Comparison of ENCODE assay signal across 25 cellular contexts in the genomic region with DNA sequence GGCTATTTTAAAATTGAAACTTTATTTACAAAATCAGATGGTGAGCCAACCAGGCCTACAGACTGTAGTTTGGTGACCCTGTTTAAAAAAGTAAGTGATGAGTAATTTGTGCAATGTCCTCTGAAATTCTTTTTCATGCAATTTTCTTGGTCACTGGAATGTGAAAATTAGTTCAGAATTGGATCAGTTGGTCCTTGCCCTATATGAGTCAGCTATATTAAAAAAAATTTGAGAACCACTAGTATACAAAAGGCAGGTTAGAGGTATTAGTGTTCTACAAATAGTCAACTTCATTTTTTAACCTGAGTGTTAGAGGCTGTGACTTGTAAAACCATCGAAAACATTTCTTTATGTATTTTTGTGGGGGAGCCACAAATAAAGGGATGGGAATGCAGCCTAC.
"Had no signal": no experiment of that assay in that cellular context is flagged by ENCODE, and none has a peak within 500 bp of the region (broad histone marks: within the 10 kb centered on the region; RNA-seq: fewer than 3 reads in every experiment).

No MANE protein-coding gene starts in this region.

- H3K27me3 ChIP-seq: neural progenitor cell, ovary, right lobe of liver, spleen, stomach, thyroid gland, tibial nerve, upper lobe of left lung, vagina had no signal

- H3K9me3 ChIP-seq: ovary, psoas muscle, right lobe of liver, stomach, thoracic aorta, thyroid gland, tibial nerve, upper lobe of left lung, vagina had no signal

- H2AFZ ChIP-seq: neural progenitor cell, parathyroid adenoma had no signal

- H3K36me3 ChIP-seq: neural progenitor cell, ovary, right lobe of liver, spleen, stomach, thoracic aorta, thyroid gland, tibial nerve, upper lobe of left lung, vagina had no signal

- H3K4me3 ChIP-seq: neural progenitor cell, ovary, psoas muscle, right lobe of liver, skin epidermis, smooth muscle cell, spleen, stomach, thoracic aorta, thyroid gland, tibial nerve, upper lobe of left lung, vagina had no signal

- H3K9ac ChIP-seq: neural progenitor cell, parathyroid adenoma had no signal

- ATAC-seq: natural killer cell; psoas muscle; right cardiac atrium; right lobe of liver; stimulated activated effector memory CD8-positive, alpha-beta T cell treated with anti-CD3 and anti-CD28 coated beads, Interleukin-12 subunit alpha, Interleukin-12 subunit beta, amount 100 ng/mL, for 72 hours; stimulated activated naive B cell treated with anti-CD40 and anti-IgM and Interleukin-4, amounts not matched to agents 10 μg/mL and 1 μg/mL and 100 μg/mL, for 72 hours had no signal

- H3K4me2 ChIP-seq: neural progenitor cell, smooth muscle cell had no signal

- DNase-seq: natural killer cell; occipital lobe; ovary; posterior cingulate gyrus; psoas muscle; right cardiac atrium; right lobe of liver; spleen; stimulated activated CD4-positive, alpha-beta T cell treated with anti-CD3 and anti-CD28 coated beads, Interleukin-12 subunit alpha, Interleukin-12 subunit beta, amount 100 ng/mL, for 4 hours; stimulated activated CD4-positive, alpha-beta T cell treated with anti-CD3 and anti-CD28 coated beads, Interleukin-1b, Interleukin-23, amount 100 ng/mL, for 48 hours; stimulated activated CD4-positive, alpha-beta T cell treated with anti-CD3 and anti-CD28 coated beads, Interleukin-4, amount 100 ng/mL, for 1 hour; stimulated activated CD4-positive, alpha-beta T cell treated with anti-CD3 and anti-CD28 coated beads, Interleukin-4, amount 100 ng/mL, for 4 hours; stimulated activated naive B cell treated with anti-CD40 and anti-IgM and Interleukin-4, amounts not matched to agents 10 μg/mL and 1 μg/mL and 100 μg/mL, for 72 hours; stimulated activated naive CD4-positive, alpha-beta T cell treated with Interleukin-2 at 50 U/mL for 16 hours; stomach; thyroid gland; upper lobe of left lung had no signal

- H3K4me1 ChIP-seq: neural progenitor cell, parathyroid adenoma, psoas muscle, right lobe of liver, spleen, stomach, thyroid gland, tibial nerve, upper lobe of left lung, vagina had no signal

- H3K79me2 ChIP-seq: parathyroid adenoma had no signal

- H3K27ac ChIP-seq: neural progenitor cell, ovary, parathyroid adenoma, psoas muscle, right lobe of liver, skin epidermis, spleen, stomach, thoracic aorta, thyroid gland, tibial nerve, upper lobe of left lung, vagina had no signal
